11 cellular contexts compared by ENCODE assay signal in the genomic region with DNA sequence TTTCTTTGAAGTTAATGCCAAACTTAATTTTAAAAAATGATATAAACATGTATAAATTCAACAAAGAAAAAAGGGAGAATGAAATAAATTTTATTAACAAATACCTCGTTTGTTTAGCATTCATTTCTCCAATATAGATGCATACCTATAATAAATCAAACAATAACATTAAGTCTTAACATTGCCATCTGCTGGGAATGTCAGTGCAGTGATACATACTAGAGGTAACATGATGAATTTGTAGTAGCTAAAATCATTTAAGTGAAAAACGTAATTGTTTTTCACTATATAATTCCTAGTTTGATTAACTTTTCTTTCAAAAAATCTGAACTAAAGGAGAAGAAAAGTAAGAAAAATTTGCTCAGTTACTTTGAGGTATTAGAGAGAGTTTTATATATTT.
DNase-seq lines count a peak whose midpoint lies in the region; ATAC-seq and TF ChIP-seq lines count a peak whose summit lies in the region.
"Had no signal": no experiment of that assay in that cellular context is flagged by ENCODE, and none has a peak within 500 bp of the region (broad histone marks: within the 10 kb centered on the region; RNA-seq: fewer than 3 reads in every experiment).

No MANE protein-coding gene starts in this region.

- no peaks in the 10 kb centered on the region for H3K27me3 Mint-ChIP-seq in activated T-cell treated with anti-CD3 and anti-CD28 coated beads, Interleukin-2, amount 50 U/mL, for 4 hours (ENCODE audit: low read depth)
- H3K27me3 Mint-ChIP-seq: B cell, T-cell had no signal

- no peaks in the 10 kb centered on the region for H3K9me2 ChIP-seq in Loucy (replicated peaks; ENCODE audit: low read depth, low read length)

- H3K4me1 Mint-ChIP-seq in activated T-cell treated with anti-CD3 and anti-CD28 coated beads, Interleukin-2, amount 50 U/mL, for 4 hours (ENCODE audit: low read depth), result peaks cover 52% of the 10 kb centered on the region

- H3K27me3 ChIP-seq in Loucy (ENCODE audit: insufficient read depth, low read length, poor library complexity, severe bottlenecking), result no peaks in the 10 kb centered on the region

- peaks cover 24% of the 10 kb centered on the region for H3K4me1 ChIP-seq in Loucy (ENCODE audit: insufficient read depth, low read length, poor library complexity, severe bottlenecking)

- no peaks in the 10 kb centered on the region for H3K36me3 ChIP-seq in Loucy (ENCODE audit: insufficient read depth, low read length)

- peaks cover 5% of the 10 kb centered on the region for H3K36me3 Mint-ChIP-seq in activated T-cell treated with anti-CD3 and anti-CD28 coated beads, Interleukin-2, amount 50 U/mL, for 4 hours (ENCODE audit: insufficient read depth)
- H3K36me3 Mint-ChIP-seq: T-cell had no signal

- TF ChIP-seq CTCF in Loucy (conservative IDR thresholded peaks at IDR 0.05; ENCODE audit: low read length) (peak; percentile 57), cardiac fibroblast (IDR thresholded peaks at IDR 0.05; ENCODE audit: low read depth, low read length) (peak; percentile 41)

- no peaks in the 10 kb centered on the region for H3K9me3 ChIP-seq in Loucy (ENCODE audit: insufficient read depth, low read depth, low read length)

- ATAC-seq in HG02678 (IDR thresholded peaks at IDR 0.05; ENCODE audit: unreplicated experiment), result no peak
- no peak for ATAC-seq in GM18858 (IDR thresholded peaks at IDR 0.05; ENCODE audit: unreplicated experiment)
- no peak for ATAC-seq in activated T-cell treated with anti-CD3 and anti-CD28 coated beads, Interleukin-2, amount 50 U/mL, for 4 hours
- ATAC-seq: T-cell had no signal

- H3K79me2 ChIP-seq in Loucy (ENCODE audit: insufficient read depth, low read length), result no peaks in the 10 kb centered on the region

- DNase-seq in NCI-H82 (lab: John Stamatoyannopoulos, UW) (peak; percentile 11), NCI-H82 treated with DMSO at 0.1 percent for 48 hours (lab: John Stamatoyannopoulos, UW; ENCODE audit: unreplicated experiment) (no peak), cardiac fibroblast (ENCODE audit: low read depth in 2 of 2) (peak; percentile 74 to 77), myocyte (ENCODE audit: low read depth) (peak; percentile 49)
- DNase-seq in activated T-cell treated with anti-CD3 and anti-CD28 coated beads, Interleukin-2, amount 50 U/mL, for 4 hours, result no peak
- DNase-seq: NCI-H2029, T-cell had no signal

- H3F3A ChIP-seq in Loucy (ENCODE audit: low read depth), result peaks cover 7% of the 10 kb centered on the region; the same call in 1 of the 2 replicates

- H3K4me2 ChIP-seq in Loucy (ENCODE audit: low read depth, low read length, poor library complexity, severe bottlenecking), result no peak overlapping the region

- no peak overlapping the region for H3K4me3 Mint-ChIP-seq in activated T-cell treated with anti-CD3 and anti-CD28 coated beads, Interleukin-2, amount 50 U/mL, for 4 hours
- H3K4me3 Mint-ChIP-seq: B cell, T-cell had no signal

- no peak overlapping the region for H3K4me3 ChIP-seq in Loucy (ENCODE audit: low read length, poor library complexity, severe bottlenecking)
- H3K4me3 ChIP-seq in cardiac fibroblast (replicated peaks in 1 of 2; ENCODE audit: low read depth in 2 of 2, low read length in 2 of 2), result no peak overlapping the region

- H3K9ac ChIP-seq in Loucy (ENCODE audit: low read depth, low read length, poor library complexity, severe bottlenecking), result no peak overlapping the region

- H4K20me1 ChIP-seq in Loucy (ENCODE audit: insufficient read depth, low read length, poor library complexity, severe bottlenecking), result no peaks in the 10 kb centered on the region

- no peak overlapping the region for H2AFZ ChIP-seq in Loucy (ENCODE audit: low read length)

- H3K9me3 Mint-ChIP-seq in activated T-cell treated with anti-CD3 and anti-CD28 coated beads, Interleukin-2, amount 50 U/mL, for 4 hours, result peaks cover 10% of the 10 kb centered on the region

Comparison
In these comparisons a context has a peak if more than half of its experiments do, and no peak if none do; other contexts are left out.
1. DNase-seq: peak in NCI-H82 (single experiment), cardiac fibroblast (2 of 2) and myocyte (single experiment); none in NCI-H82 treated with DMSO at 0.1 percent for 48 hours (single experiment) and activated T-cell treated with anti-CD3 and anti-CD28 coated beads, Interleukin-2, amount 50 U/mL, for 4 hours (single experiment).